9 cellular contexts compared by ENCODE assay signal in genomic region chr5:161547573-161548471, GRCh38. TPM values are rescaled to one million over a fixed set of nuclear protein-coding genes. Genes with fewer than 3 reads are reported as not detected.
DNase-seq lines count a peak whose midpoint lies in the region; ATAC-seq, FAIRE-seq and TF ChIP-seq lines count a peak whose summit lies in the region.
"Had no signal": no experiment of that assay in that cellular context is flagged by ENCODE, and none has a peak within 500 bp of the region (broad histone marks: within the 10 kb centered on the region; RNA-seq: fewer than 3 reads in every experiment).

No MANE protein-coding gene starts in this region.

- H3K9ac ChIP-seq in SU-DHL-6 (ENCODE audit: low read length), result peak overlapping the region; percentile 60

- CTCF ChIA-PET in HEK293T (lab: Yijun Ruan, JAX), result no interaction called here

- H3K9me3 ChIP-seq in SU-DHL-6 (ENCODE audit: insufficient read depth, low read length) (no peaks in the 10 kb centered on the region), small intestine (ENCODE audit: control insufficient read depth, low read depth) (no peaks in the 10 kb centered on the region)

- peak overlapping the region; percentile 94 for H3K4me3 ChIP-seq in SU-DHL-6 (ENCODE audit: insufficient read depth, low read length, poor library complexity, severe bottlenecking)
- peak overlapping the region; percentile 34 for H3K4me3 ChIP-seq in iPS-11a (ENCODE audit: low read depth, low read length)
- peak overlapping the region in 1 of 2 donors; percentile 57 for H3K4me3 ChIP-seq in small intestine (ENCODE audit: low read depth in 1 of 2, low read length in 2 of 2)

- H3F3A ChIP-seq in SU-DHL-6 (ENCODE audit: insufficient read depth), result no peaks in the 10 kb centered on the region

- H3K9me2 ChIP-seq in SU-DHL-6 (replicated peaks; ENCODE audit: insufficient read depth, low read length), result no peaks in the 10 kb centered on the region

- no peaks in the 10 kb centered on the region for H4K20me1 ChIP-seq in SU-DHL-6 (ENCODE audit: low read depth, low read length)

- H3K4me2 ChIP-seq in SU-DHL-6 (ENCODE audit: low read depth, low read length, poor library complexity, severe bottlenecking), result peak overlapping the region; percentile 57

- no peak for ATAC-seq in GM21447 (IDR thresholded peaks at IDR 0.05; ENCODE audit: unreplicated experiment)

- POLR2A ChIA-PET in HEK293T (lab: Yijun Ruan, JAX), result no interaction called here

- FAIRE-seq in small intestine (lab: Jason Lieb, UNC), result no peak

- DNase-seq in NCI-H345 (lab: John Stamatoyannopoulos, UW) (peak; percentile 43), NCI-H345 treated with DMSO at 0.1 percent for 48 hours (lab: John Stamatoyannopoulos, UW; ENCODE audit: unreplicated experiment) (no peak), small intestine (peak; percentile 16), NCI-H1930 (lab: John Stamatoyannopoulos, UW) (no peak), HEK293T (ENCODE audit: extremely low spot score) (no peak)

- no peak for TF ChIP-seq CTCF in SU-DHL-6 (IDR thresholded peaks at IDR 0.05; ENCODE audit: insufficient read depth, low read length, poor library complexity, severe bottlenecking)

- H3K79me2 ChIP-seq in SU-DHL-6 (ENCODE audit: insufficient read depth, low read length), result no peaks in the 10 kb centered on the region

- no peaks in the 10 kb centered on the region for H3K27me3 ChIP-seq in SU-DHL-6 (ENCODE audit: low read length)
- peaks cover 0 to 28% of the 10 kb centered on the region in 2 donors for H3K27me3 ChIP-seq in small intestine (ENCODE audit: control insufficient read depth in 2 of 2, insufficient read depth in 2 of 2, low read length in 2 of 2)

- peak overlapping the region; percentile 91 for H2AFZ ChIP-seq in SU-DHL-6 (ENCODE audit: low read depth, low read length, severe bottlenecking)

- H3K36me3 ChIP-seq in SU-DHL-6 (ENCODE audit: low read length) (no peaks in the 10 kb centered on the region), small intestine (ENCODE audit: control insufficient read depth in 2 of 2, insufficient read depth in 2 of 2, low read length in 2 of 2) (no peaks in the 10 kb centered on the region)

- H3K27ac ChIP-seq in SU-DHL-6 (ENCODE audit: low read depth, low read length) (no peak overlapping the region), small intestine (ENCODE audit: low read depth in 1 of 2, low read length in 1 of 2) (no peak overlapping the region)

- H3K4me1 ChIP-seq in small intestine (ENCODE audit: control insufficient read depth in 2 of 2, insufficient read depth in 1 of 2, low read depth in 1 of 2, low read length in 1 of 2), result no peaks in the 10 kb centered on the region

- WGBS in small intestine, 3 donors, result 1% methylated on average over 49 to 73 of the region's 73 CpGs

TF ChIP-seq in HEK293T, 16 proteins besides CTCF, POLR2A, EP300 and RAD21:
- no peak for TF ChIP-seq TARDBP (IDR thresholded peaks at IDR 0.05)
- no peak for TF ChIP-seq SUZ12 (IDR thresholded peaks at IDR 0.05)
- no peak for TF ChIP-seq BHLHE40 (IDR thresholded peaks at IDR 0.05; ENCODE audit: borderline replicate concordance)
- TF ChIP-seq FOXM1 (IDR thresholded peaks at IDR 0.05; ENCODE audit: borderline replicate concordance), result no peak
- TF ChIP-seq HDGF (IDR thresholded peaks at IDR 0.05; ENCODE audit: borderline replicate concordance), result no peak
- TF ChIP-seq L3MBTL2 (conservative IDR thresholded peaks at IDR 0.05), result no peak
- TF ChIP-seq ELF4 (IDR thresholded peaks at IDR 0.05), result no peak
- TF ChIP-seq NFRKB (IDR thresholded peaks at IDR 0.05), result no peak
- TF ChIP-seq ARNT (IDR thresholded peaks at IDR 0.05), result no peak
- TF ChIP-seq PKNOX1 (IDR thresholded peaks at IDR 0.05), result no peak
- no peak for TF ChIP-seq SP1 (IDR thresholded peaks at IDR 0.05)
TF ChIP-seq in HEK293T: peak in this region for 0.

RNA-seq across cellular contexts. Expression of gene GABRB2, which starts 1.3 kb away (rescaled TPM):
- polyA plus RNA-seq in small intestine, result 1 to 10 TPM in 1 of 3 donors, under 1 TPM in 2; 0.22 to 1.1 (median 0.27) TPM
- polyA plus RNA-seq: CD4-positive, CD25-positive, alpha-beta regulatory T cell had no signal

Comparison
In these comparisons a context has a peak if more than half of its experiments do, and no peak if none do; other contexts are left out.
1. DNase-seq: peak in NCI-H345 (single experiment) and small intestine (single experiment); none in NCI-H345 treated with DMSO at 0.1 percent for 48 hours (single experiment), NCI-H1930 (0 of 2) and HEK293T (single experiment).